In the genomic region with DNA sequence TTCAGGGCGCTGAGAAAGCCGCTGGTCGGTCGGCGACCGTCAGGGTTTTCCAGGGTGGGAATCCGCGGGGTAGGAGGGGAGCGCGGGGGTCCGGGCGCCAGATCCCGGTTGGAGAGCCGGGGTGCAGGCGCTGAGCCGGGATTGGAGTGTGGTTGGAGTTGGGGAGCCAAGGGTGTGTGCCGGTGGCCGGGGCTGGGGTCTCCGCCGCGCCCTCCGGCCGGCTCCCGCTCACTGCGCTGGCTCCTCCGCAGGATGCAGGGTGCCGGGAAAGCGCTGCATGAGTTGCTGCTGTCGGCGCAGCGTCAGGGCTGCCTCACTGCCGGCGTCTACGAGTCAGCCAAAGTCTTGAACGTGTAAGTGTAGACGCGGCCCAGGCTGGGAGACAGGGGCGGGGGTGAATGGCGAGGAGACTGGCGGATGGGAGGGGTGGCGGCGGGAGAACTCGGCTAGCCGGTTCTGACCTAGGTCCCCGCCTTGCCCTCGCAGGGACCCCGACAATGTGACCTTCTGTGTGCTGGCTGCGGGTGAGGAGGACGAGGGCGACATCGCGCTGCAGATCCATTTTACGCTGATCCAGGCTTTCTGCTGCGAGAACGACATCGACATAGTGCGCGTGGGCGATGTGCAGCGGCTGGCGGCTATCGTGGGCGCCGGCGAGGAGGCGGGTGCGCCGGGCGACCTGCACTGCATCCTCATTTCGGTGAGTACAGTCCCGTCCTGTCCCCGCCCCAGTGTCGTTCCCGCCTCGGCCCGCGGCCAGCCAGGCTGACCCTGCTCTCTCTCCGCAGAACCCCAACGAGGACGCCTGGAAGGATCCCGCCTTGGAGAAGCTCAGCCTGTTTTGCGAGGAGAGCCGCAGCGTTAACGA, we compare ENCODE assay signal across 9 cellular contexts. TPM values are rescaled to one million over a fixed set of nuclear protein-coding genes. Genes with fewer than 3 reads are reported as not detected.
A peak's percentile ranks its signal among the peaks of the same experiment; 100 is the strongest.
DNase-seq lines count a peak whose midpoint lies in the region; ATAC-seq, FAIRE-seq and TF ChIP-seq lines count a peak whose summit lies in the region.
"Had no signal": no experiment of that assay in that cellular context is flagged by ENCODE, and none has a peak within 500 bp of the region (broad histone marks: within the 10 kb centered on the region; RNA-seq: fewer than 3 reads in every experiment).

No MANE protein-coding gene starts in this region.

- H3K27ac ChIP-seq in H1 (ENCODE audit: low read depth, low read length) (no peak overlapping the region), mesenchymal stem cell (ENCODE audit: low read length, poor library complexity, severe bottlenecking) (no peak overlapping the region)

- peaks cover 0 to 14% of the 10 kb centered on the region in 2 experiments; a peak in 1 of 4 replicates for H3K79me2 ChIP-seq in H1 (ENCODE audit: control insufficient read depth in 1 of 2, insufficient read depth in 2 of 2, low read length in 2 of 2)

- peak; percentile 49 for DNase-seq in GM10248 (ENCODE audit: extremely low spot score)
- peak; percentile 60 for DNase-seq in M059J (ENCODE audit: low read depth)
- peak; percentile 77 for DNase-seq in activated CD8-positive, alpha-beta memory T cell treated with anti-CD3 and anti-CD28 coated beads, Interleukin-2, amount 10 ng/mL, durations not matched to agents 7 days and 5 days
- DNase-seq in H1 (ENCODE audit: low read depth in 1 of 2, low spot score in 2 of 2), result peak in 1 of 2 experiments; percentile 72
- DNase-seq in mesenchymal stem cell, result peak; percentile 81
- peak; percentile 29 to 57 (median 37) for DNase-seq in stimulated activated CD4-positive, alpha-beta T cell treated with anti-CD3 and anti-CD28 coated beads, TNF-alpha, amount 100 ng/mL, for 48 hours (ENCODE audit: low read depth in 3 of 3)
- DNase-seq in epidermal melanocyte (ENCODE audit: insufficient read length, low spot score), result no peak
- DNase-seq in GOT3 (lab: John Stamatoyannopoulos, UW), result no peak

- no peak for FAIRE-seq in H1 (lab: Jason Lieb, UNC)
- FAIRE-seq: TTC549 had no signal

- H3K27me3 ChIP-seq in H1 (replicated peaks in 1 of 4; ENCODE audit: control insufficient read depth in 3 of 4, extremely low read depth in 1 of 4, insufficient read depth in 3 of 4, low read length in 3 of 4), result peaks cover 0 to 18% (median 13%) of the 10 kb centered on the region in 4 experiments; a peak in 5 of 7 replicates
- H3K27me3 ChIP-seq in mesenchymal stem cell (ENCODE audit: control insufficient read depth in 1 of 2, insufficient read depth in 1 of 2, low read length in 2 of 2), result peaks cover 26 to 27% of the 10 kb centered on the region in 2 experiments

- TF ChIP-seq EP300 in H1 (IDR thresholded peaks at IDR 0.05; ENCODE audit: borderline replicate concordance in 1 of 2, low read depth in 2 of 2, low read length in 2 of 2), result no peak

- peak overlapping the region; percentile 65; the same call in 1 of the 2 replicates for H2BK15ac ChIP-seq in H1 (ENCODE audit: low read length)
- peak overlapping the region; percentile 98 for H2BK15ac ChIP-seq in mesenchymal stem cell (ENCODE audit: low read depth, poor library complexity, severe bottlenecking)

- peak overlapping the region; percentile 77 for H4K5ac ChIP-seq in H1 (ENCODE audit: insufficient read length, low read depth, low read length)

- H4K8ac ChIP-seq in H1 (ENCODE audit: extremely low read depth, insufficient read depth, low read length), result no peak overlapping the region
- H4K8ac ChIP-seq in mesenchymal stem cell (ENCODE audit: low read length), result peak overlapping the region; percentile 90

- no peak overlapping the region for H2BK120ac ChIP-seq in H1 (replicated peaks; ENCODE audit: low read depth, low read length)
- peak overlapping the region; percentile 98 for H2BK120ac ChIP-seq in mesenchymal stem cell (ENCODE audit: low read depth, low read length)

- no peaks in the 10 kb centered on the region for H3K9me3 Mint-ChIP-seq in activated CD8-positive, alpha-beta memory T cell treated with anti-CD3 and anti-CD28 coated beads, Interleukin-2, amount 10 ng/mL, durations not matched to agents 7 days and 5 days (ENCODE audit: low read depth)

- H3K36me3 ChIP-seq in H1 (ENCODE audit: control insufficient read depth in 2 of 4, insufficient read depth in 4 of 4, low read length in 3 of 4) (peaks cover 0 to 22% (median 2%) of the 10 kb centered on the region in 4 experiments; a peak in 3 of 8 replicates), mesenchymal stem cell (ENCODE audit: control insufficient read depth in 1 of 2, insufficient read depth in 2 of 2, low read depth in 1 of 2, low read length in 2 of 2) (no peaks in the 10 kb centered on the region)

- peak; percentile 40 for ATAC-seq in activated CD8-positive, alpha-beta memory T cell treated with anti-CD3 and anti-CD28 coated beads, Interleukin-2, amount 10 ng/mL, durations not matched to agents 7 days and 5 days

- no peaks in the 10 kb centered on the region for H3K9me3 ChIP-seq in H1 (ENCODE audit: insufficient read depth in 2 of 2, low read depth in 1 of 2, low read length in 1 of 2)
- H3K9me3 ChIP-seq in mesenchymal stem cell (ENCODE audit: control insufficient read depth, low read length), result no peaks in the 10 kb centered on the region

- H3K23me2 ChIP-seq in H1 (ENCODE audit: low read depth, low read length), result peaks cover 22% of the 10 kb centered on the region

- no peak overlapping the region for H2BK20ac ChIP-seq in H1 (ENCODE audit: low read length)

- H3K79me1 ChIP-seq in H1 (ENCODE audit: low read depth, low read length) (no peaks in the 10 kb centered on the region; the same call in 1 of the 2 replicates), mesenchymal stem cell (replicated peaks; ENCODE audit: low read length, poor library complexity, severe bottlenecking) (peaks cover 2% of the 10 kb centered on the region)

- H3K4me1 ChIP-seq in H1 (replicated peaks in 1 of 4; ENCODE audit: control insufficient read depth in 3 of 4, insufficient read depth in 4 of 4, low read length in 3 of 4) (peaks cover 0 to 13% (median 9%) of the 10 kb centered on the region in 4 experiments; a peak in 6 of 7 replicates), mesenchymal stem cell (ENCODE audit: control insufficient read depth, insufficient read depth, low read depth, low read length) (peaks cover 33% of the 10 kb centered on the region)

- TF ChIP-seq POLR2A in H1 (IDR thresholded peaks at IDR 0.05; ENCODE audit: control extremely low read depth in 1 of 2, low read depth in 2 of 2, low read length in 2 of 2), result no peak

- WGBS in H1 (ENCODE audit: extremely low coverage in 1 of 2, insufficient coverage in 1 of 2, insufficient read length in 1 of 2, insufficient replicate concordance in 2 of 2, low coverage in 1 of 2, low lambda C conversion rate in 2 of 2, missing lambda C conversion rate in 1 of 2), 2 experiments, result 2% methylated on average over 70 of the region's 85 CpGs; no CpG with 5 or more reads in 1 of the 2 experiments
- under 1% methylated on average over 85 of the region's 85 CpGs for WGBS in mesenchymal stem cell

- H4K20me1 ChIP-seq in H1 (replicated peaks in 1 of 2; ENCODE audit: control insufficient read depth in 1 of 2, insufficient read depth in 2 of 2, low read length in 2 of 2), result peaks cover 7 to 15% of the 10 kb centered on the region in 2 experiments

- H3K14ac ChIP-seq in H1 (ENCODE audit: insufficient read length), result no peak overlapping the region
- H3K14ac ChIP-seq in mesenchymal stem cell (ENCODE audit: low read length in 2 of 2), result peak overlapping the region; percentile 44 to 63

- CTCF ChIA-PET in GM10248 (lab: Yijun Ruan, JAX), result interaction anchor here (0.7 to 19.3 kb wide), 8 partner anchors 9 to 496 kb away, joined by 3 to 298 read pairs (median 4); no protein-coding TSS in a partner anchor
- CTCF ChIA-PET in activated CD8-positive, alpha-beta memory T cell treated with anti-CD3 and anti-CD28 coated beads, Interleukin-2, amount 10 ng/mL, durations not matched to agents 7 days and 5 days (lab: Charles Lee), result interaction anchor here (0.7 to 8.9 kb wide), 15 partner anchors 8 to 500 kb away, joined by 3 to 168 read pairs (median 14); no protein-coding TSS in a partner anchor
- CTCF ChIA-PET in H1 (lab: Charles Lee; ENCODE audit: partially characterized antibody), result interaction anchor here (0.7 to 6.4 kb wide), 13 partner anchors 8 to 498 kb away, joined by 3 to 149 read pairs (median 4); no protein-coding TSS in a partner anchor

- H2BK12ac ChIP-seq in H1 (ENCODE audit: low read depth, low read length), result peak overlapping the region; percentile 75; the same call in 1 of the 2 replicates
- H2BK12ac ChIP-seq in mesenchymal stem cell (ENCODE audit: low read length in 2 of 2), result peak overlapping the region; percentile 38 to 61

- H3K9ac ChIP-seq in H1 (replicated peaks in 1 of 4; ENCODE audit: extremely low read depth in 1 of 4, low read depth in 3 of 4, low read length in 3 of 4), result peak overlapping the region; percentile 5 to 50 (median 37); a peak in 6 of 7 replicates
- peak overlapping the region; percentile 87 for H3K9ac ChIP-seq in mesenchymal stem cell (ENCODE audit: low read length)

- H3K4me3 Mint-ChIP-seq in activated CD8-positive, alpha-beta memory T cell treated with anti-CD3 and anti-CD28 coated beads, Interleukin-2, amount 10 ng/mL, durations not matched to agents 7 days and 5 days, result peak overlapping the region; percentile 95

- peaks cover 32% of the 10 kb centered on the region for H3K4me1 Mint-ChIP-seq in activated CD8-positive, alpha-beta memory T cell treated with anti-CD3 and anti-CD28 coated beads, Interleukin-2, amount 10 ng/mL, durations not matched to agents 7 days and 5 days

- POLR2A ChIA-PET in GM10248 (lab: Yijun Ruan, JAX) (interaction anchor here (1.0 to 1.1 kb wide), 2 partner anchors 96 to 495 kb away, joined by 3 to 5 read pairs; no protein-coding TSS in a partner anchor), H1 (lab: Charles Lee; ENCODE audit: partially characterized antibody) (interaction anchor here (0.6 to 6.2 kb wide), 47 partner anchors 12 to 497 kb away, joined by 3 to 107 read pairs (median 5); no protein-coding TSS in a partner anchor)

- H3K56ac ChIP-seq in H1 (replicated peaks; ENCODE audit: insufficient read length, low read depth, low read length), result peak overlapping the region; percentile 27

- H4K91ac ChIP-seq in H1 (replicated peaks; ENCODE audit: insufficient read length, low read length) (no peak overlapping the region), mesenchymal stem cell (ENCODE audit: low read length) (peak overlapping the region; percentile 90)

- H3K27me3 Mint-ChIP-seq in activated CD8-positive, alpha-beta memory T cell treated with anti-CD3 and anti-CD28 coated beads, Interleukin-2, amount 10 ng/mL, durations not matched to agents 7 days and 5 days, result peaks cover 58% of the 10 kb centered on the region

- TF ChIP-seq CTCF in GM10248 (IDR thresholded peaks at IDR 0.05; ENCODE audit: control extremely low read depth, extremely low read depth, low read depth, missing control alignments), result no peak
- TF ChIP-seq CTCF in H1 (IDR thresholded peaks at IDR 0.05; ENCODE audit: control extremely low read depth in 1 of 3, insufficient read depth in 1 of 3, low read depth in 1 of 3, low read length in 3 of 3), result no peak

- H3K36me3 Mint-ChIP-seq in activated CD8-positive, alpha-beta memory T cell treated with anti-CD3 and anti-CD28 coated beads, Interleukin-2, amount 10 ng/mL, durations not matched to agents 7 days and 5 days, result peaks cover 14% of the 10 kb centered on the region

- no peak overlapping the region for H2AK5ac ChIP-seq in H1 (ENCODE audit: low read depth, low read length)
- no peak overlapping the region for H2AK5ac ChIP-seq in mesenchymal stem cell (ENCODE audit: low read length, severe bottlenecking)

- H2BK5ac ChIP-seq in H1 (ENCODE audit: low read depth, low read length), result peak overlapping the region; percentile 69; the same call in 1 of the 2 replicates
- H2BK5ac ChIP-seq in mesenchymal stem cell (ENCODE audit: low read depth, low read length, poor library complexity, severe bottlenecking), result no peak overlapping the region

- H3K4me2 ChIP-seq in H1 (ENCODE audit: insufficient read depth in 1 of 2, low read depth in 2 of 2, low read length in 2 of 2), result peak overlapping the region; percentile 52 to 98
- peak overlapping the region; percentile 95 for H3K4me2 ChIP-seq in mesenchymal stem cell (ENCODE audit: low read length, poor library complexity, severe bottlenecking)

- no peak overlapping the region for H3K4ac ChIP-seq in H1 (replicated peaks; ENCODE audit: insufficient read length, low read depth, low read length)
- H3K4ac ChIP-seq in mesenchymal stem cell (ENCODE audit: low read depth in 1 of 2, low read length in 2 of 2), result peak overlapping the region; percentile 21 to 91

- H3K4me3 ChIP-seq in H1 (ENCODE audit: extremely low read depth in 1 of 4, insufficient read depth in 2 of 4, low read depth in 3 of 4, low read length in 4 of 4) (peak overlapping the region; percentile 59 to 88 (median 78)), mesenchymal stem cell (ENCODE audit: insufficient read depth in 1 of 2, low read depth in 1 of 2, low read length in 2 of 2) (peak overlapping the region; percentile 53 to 86)

- H2AFZ ChIP-seq in H1 (ENCODE audit: low read length) (no peak overlapping the region), mesenchymal stem cell (ENCODE audit: low read depth, low read length) (no peak overlapping the region)

- peak overlapping the region; percentile 76 for H3K27ac Mint-ChIP-seq in activated CD8-positive, alpha-beta memory T cell treated with anti-CD3 and anti-CD28 coated beads, Interleukin-2, amount 10 ng/mL, durations not matched to agents 7 days and 5 days

- no peak for TF ChIP-seq RAD21 in H1 (IDR thresholded peaks at IDR 0.05 in 1 of 2, conservative IDR thresholded peaks at IDR 0.05 in 1 of 2; ENCODE audit: low read depth in 2 of 2, low read length in 2 of 2)

- H3K18ac ChIP-seq in H1 (ENCODE audit: extremely low read depth, low read length) (peak overlapping the region; percentile 98), mesenchymal stem cell (ENCODE audit: low read depth in 1 of 2, low read length in 2 of 2) (peak overlapping the region; percentile 58 to 94)

- H3K23ac ChIP-seq in H1 (ENCODE audit: insufficient read length), result no peak overlapping the region
- no peak overlapping the region for H3K23ac ChIP-seq in mesenchymal stem cell (ENCODE audit: low read length in 2 of 2)

RNA-seq across cellular contexts. Expression of a gene that starts 0.6 kb away (rescaled TPM):
- 0.32 and 0.49 TPM in 2 replicates for total RNA-seq in M059J (2014; rRNA removed; shearing (Covaris generic))
- total RNA-seq in activated CD8-positive, alpha-beta memory T cell treated with anti-CD3 and anti-CD28 coated beads, Interleukin-2, amount 10 ng/mL, durations not matched to agents 7 days and 5 days, result 10 to 100 TPM; 12.9 to 38.5 TPM
- 7.0 and 9.2 TPM in 2 replicates for total RNA-seq in H1 (2021; fragmentation: NEBNext Ultra II Directional; extraction: Animal tissue kit (Norgen Biotek cat#: 25700))
- 11.4 and 20.7 TPM in 2 replicates for polyA plus RNA-seq in H1 (2011; rRNA removed)
- polyA plus RNA-seq in H1 (2011; cell fraction: cytosol; rRNA removed), result 9.8 TPM
- polyA plus RNA-seq in H1 (2011; cell fraction: nucleus; rRNA removed), result 16.9 TPM
- polyA plus RNA-seq in H1 (2012, experiment 1 of 2), result 5.2 to 17.2 TPM (median 11.3 TPM) in 4 replicates
- polyA plus RNA-seq in H1 (2012, experiment 2 of 2), result 4.4 TPM
- 7.4 TPM for polyA plus RNA-seq in H1 (2013, experiment 1 of 2)
- polyA plus RNA-seq in H1 (2013, experiment 2 of 2), result 5.6 TPM
- polyA minus RNA-seq in H1 (2011; rRNA and poly(A)+ RNA removed), result 1.5 and 2.4 TPM in 2 replicates
- polyA minus RNA-seq in H1 (2011; cell fraction: cytosol; rRNA and poly(A)+ RNA removed), result 3.4 TPM
- polyA minus RNA-seq in H1 (2011; cell fraction: nucleus; rRNA and poly(A)+ RNA removed), result 9.3 TPM
- polyA plus RNA-seq in mesenchymal stem cell (2013, experiment 1 of 2), result 5.9 TPM
- polyA plus RNA-seq in mesenchymal stem cell (2013, experiment 2 of 2), result 5.1 TPM

Comparison
In these comparisons a context has a peak if more than half of its experiments do, and no peak if none do; other contexts are left out.
1. DNase-seq: peak in GM10248 (single experiment), M059J (single experiment), activated CD8-positive, alpha-beta memory T cell treated with anti-CD3 and anti-CD28 coated beads, Interleukin-2, amount 10 ng/mL, durations not matched to agents 7 days and 5 days (single experiment), mesenchymal stem cell (single experiment) and stimulated activated CD4-positive, alpha-beta T cell treated with anti-CD3 and anti-CD28 coated beads, TNF-alpha, amount 100 ng/mL, for 48 hours (3 of 3); none in epidermal melanocyte (single experiment) and GOT3 (single experiment).